Comparison of ENCODE assay signal across 1 cellular context in the genomic region with DNA sequence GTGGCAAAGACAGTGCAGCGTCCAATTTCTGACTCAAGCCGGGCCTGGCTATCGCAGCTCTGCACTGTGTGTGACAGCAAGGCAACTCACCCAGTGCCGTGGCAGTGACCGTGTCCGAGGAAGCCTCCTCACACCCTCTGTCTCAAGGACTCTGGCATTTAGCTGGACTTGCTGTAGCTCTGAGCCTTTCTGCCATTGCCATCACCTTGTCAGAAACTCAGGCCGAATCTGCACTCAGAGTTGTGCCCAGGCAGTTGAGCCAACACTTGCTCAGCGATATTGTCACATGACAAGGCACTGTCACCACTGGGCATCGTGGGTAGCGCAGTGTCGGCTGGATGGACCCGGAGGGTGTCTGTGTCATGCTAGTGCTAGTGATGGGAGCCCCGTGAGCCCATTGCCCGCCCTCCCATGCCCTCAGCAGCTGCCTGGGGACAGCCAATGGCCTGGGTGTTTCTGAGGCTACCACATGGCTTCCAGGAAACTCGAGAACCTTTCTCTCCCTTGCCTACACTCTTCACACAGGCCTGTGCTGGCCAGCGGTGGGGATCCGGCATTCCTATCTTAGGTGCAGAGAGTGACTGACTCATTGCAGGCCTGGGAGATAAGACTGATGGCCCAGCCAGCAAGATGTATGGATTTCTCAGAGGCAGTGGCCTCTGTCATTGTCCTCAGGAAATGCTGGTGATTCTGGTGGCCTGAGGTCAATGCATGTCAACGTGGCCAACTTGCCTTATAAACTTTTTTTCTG.
TF ChIP-seq lines count a peak whose summit lies in the region.

No MANE protein-coding gene starts in this region.

TF ChIP-seq in K562, 482 proteins besides CTCF, POLR2A, EP300 and RAD21 (continued from another document and continues in another):
- TF ChIP-seq, protein P1, sequence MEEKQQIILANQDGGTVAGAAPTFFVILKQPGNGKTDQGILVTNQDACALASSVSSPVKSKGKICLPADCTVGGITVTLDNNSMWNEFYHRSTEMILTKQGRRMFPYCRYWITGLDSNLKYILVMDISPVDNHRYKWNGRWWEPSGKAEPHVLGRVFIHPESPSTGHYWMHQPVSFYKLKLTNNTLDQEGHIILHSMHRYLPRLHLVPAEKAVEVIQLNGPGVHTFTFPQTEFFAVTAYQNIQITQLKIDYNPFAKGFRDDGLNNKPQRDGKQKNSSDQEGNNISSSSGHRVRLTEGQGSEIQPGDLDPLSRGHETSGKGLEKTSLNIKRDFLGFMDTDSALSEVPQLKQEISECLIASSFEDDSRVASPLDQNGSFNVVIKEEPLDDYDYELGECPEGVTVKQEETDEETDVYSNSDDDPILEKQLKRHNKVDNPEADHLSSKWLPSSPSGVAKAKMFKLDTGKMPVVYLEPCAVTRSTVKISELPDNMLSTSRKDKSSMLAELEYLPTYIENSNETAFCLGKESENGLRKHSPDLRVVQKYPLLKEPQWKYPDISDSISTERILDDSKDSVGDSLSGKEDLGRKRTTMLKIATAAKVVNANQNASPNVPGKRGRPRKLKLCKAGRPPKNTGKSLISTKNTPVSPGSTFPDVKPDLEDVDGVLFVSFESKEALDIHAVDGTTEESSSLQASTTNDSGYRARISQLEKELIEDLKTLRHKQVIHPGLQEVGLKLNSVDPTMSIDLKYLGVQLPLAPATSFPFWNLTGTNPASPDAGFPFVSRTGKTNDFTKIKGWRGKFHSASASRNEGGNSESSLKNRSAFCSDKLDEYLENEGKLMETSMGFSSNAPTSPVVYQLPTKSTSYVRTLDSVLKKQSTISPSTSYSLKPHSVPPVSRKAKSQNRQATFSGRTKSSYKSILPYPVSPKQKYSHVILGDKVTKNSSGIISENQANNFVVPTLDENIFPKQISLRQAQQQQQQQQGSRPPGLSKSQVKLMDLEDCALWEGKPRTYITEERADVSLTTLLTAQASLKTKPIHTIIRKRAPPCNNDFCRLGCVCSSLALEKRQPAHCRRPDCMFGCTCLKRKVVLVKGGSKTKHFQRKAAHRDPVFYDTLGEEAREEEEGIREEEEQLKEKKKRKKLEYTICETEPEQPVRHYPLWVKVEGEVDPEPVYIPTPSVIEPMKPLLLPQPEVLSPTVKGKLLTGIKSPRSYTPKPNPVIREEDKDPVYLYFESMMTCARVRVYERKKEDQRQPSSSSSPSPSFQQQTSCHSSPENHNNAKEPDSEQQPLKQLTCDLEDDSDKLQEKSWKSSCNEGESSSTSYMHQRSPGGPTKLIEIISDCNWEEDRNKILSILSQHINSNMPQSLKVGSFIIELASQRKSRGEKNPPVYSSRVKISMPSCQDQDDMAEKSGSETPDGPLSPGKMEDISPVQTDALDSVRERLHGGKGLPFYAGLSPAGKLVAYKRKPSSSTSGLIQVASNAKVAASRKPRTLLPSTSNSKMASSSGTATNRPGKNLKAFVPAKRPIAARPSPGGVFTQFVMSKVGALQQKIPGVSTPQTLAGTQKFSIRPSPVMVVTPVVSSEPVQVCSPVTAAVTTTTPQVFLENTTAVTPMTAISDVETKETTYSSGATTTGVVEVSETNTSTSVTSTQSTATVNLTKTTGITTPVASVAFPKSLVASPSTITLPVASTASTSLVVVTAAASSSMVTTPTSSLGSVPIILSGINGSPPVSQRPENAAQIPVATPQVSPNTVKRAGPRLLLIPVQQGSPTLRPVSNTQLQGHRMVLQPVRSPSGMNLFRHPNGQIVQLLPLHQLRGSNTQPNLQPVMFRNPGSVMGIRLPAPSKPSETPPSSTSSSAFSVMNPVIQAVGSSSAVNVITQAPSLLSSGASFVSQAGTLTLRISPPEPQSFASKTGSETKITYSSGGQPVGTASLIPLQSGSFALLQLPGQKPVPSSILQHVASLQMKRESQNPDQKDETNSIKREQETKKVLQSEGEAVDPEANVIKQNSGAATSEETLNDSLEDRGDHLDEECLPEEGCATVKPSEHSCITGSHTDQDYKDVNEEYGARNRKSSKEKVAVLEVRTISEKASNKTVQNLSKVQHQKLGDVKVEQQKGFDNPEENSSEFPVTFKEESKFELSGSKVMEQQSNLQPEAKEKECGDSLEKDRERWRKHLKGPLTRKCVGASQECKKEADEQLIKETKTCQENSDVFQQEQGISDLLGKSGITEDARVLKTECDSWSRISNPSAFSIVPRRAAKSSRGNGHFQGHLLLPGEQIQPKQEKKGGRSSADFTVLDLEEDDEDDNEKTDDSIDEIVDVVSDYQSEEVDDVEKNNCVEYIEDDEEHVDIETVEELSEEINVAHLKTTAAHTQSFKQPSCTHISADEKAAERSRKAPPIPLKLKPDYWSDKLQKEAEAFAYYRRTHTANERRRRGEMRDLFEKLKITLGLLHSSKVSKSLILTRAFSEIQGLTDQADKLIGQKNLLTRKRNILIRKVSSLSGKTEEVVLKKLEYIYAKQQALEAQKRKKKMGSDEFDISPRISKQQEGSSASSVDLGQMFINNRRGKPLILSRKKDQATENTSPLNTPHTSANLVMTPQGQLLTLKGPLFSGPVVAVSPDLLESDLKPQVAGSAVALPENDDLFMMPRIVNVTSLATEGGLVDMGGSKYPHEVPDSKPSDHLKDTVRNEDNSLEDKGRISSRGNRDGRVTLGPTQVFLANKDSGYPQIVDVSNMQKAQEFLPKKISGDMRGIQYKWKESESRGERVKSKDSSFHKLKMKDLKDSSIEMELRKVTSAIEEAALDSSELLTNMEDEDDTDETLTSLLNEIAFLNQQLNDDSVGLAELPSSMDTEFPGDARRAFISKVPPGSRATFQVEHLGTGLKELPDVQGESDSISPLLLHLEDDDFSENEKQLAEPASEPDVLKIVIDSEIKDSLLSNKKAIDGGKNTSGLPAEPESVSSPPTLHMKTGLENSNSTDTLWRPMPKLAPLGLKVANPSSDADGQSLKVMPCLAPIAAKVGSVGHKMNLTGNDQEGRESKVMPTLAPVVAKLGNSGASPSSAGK (IDR thresholded peaks at IDR 0.05), result peak; percentile 98
- TF ChIP-seq CTBP1 (IDR thresholded peaks at IDR 0.05; ENCODE audit: borderline replicate concordance), result peak; percentile 87; the same call in 1 of the 2 replicates
- peak; percentile 86 for TF ChIP-seq CBFA2T2 (conservative IDR thresholded peaks at IDR 0.05)
- peak; percentile 82 for TF ChIP-seq POLR2AphosphoS5 (IDR thresholded peaks at IDR 0.05; ENCODE audit: control insufficient read depth, insufficient read depth, low read depth, low read length)
- peak; percentile 74 for TF ChIP-seq CXXC5 (CRISPR knock-in tag; IDR thresholded peaks at IDR 0.05)
- 0 out of 2 replicates have a peak, but pooled peaks have one; percentile 47 for TF ChIP-seq ZNF445 (CRISPR knock-in tag; IDR thresholded peaks at IDR 0.05; ENCODE audit: low read depth)
- TF ChIP-seq ZNF764 (CRISPR knock-in tag; IDR thresholded peaks at IDR 0.05; ENCODE audit: low read depth), result no peak
- no peak for TF ChIP-seq ZNF217 (CRISPR knock-in tag; IDR thresholded peaks at IDR 0.05)
- no peak for TF ChIP-seq ZNF830 (CRISPR knock-in tag; IDR thresholded peaks at IDR 0.05)
- TF ChIP-seq SRSF9 (IDR thresholded peaks at IDR 0.05; ENCODE audit: borderline replicate concordance, low read depth, low read length), result no peak
- TF ChIP-seq HDAC1 (IDR thresholded peaks at IDR 0.05), result peak in 1 of 2 experiments; percentile 82; a peak in 2 of 4 replicates
- peak; percentile 37 to 69; a peak in 2 of 4 replicates for TF ChIP-seq TEAD1 (CRISPR knock-in tag; IDR thresholded peaks at IDR 0.05)
- TF ChIP-seq, protein P2, sequence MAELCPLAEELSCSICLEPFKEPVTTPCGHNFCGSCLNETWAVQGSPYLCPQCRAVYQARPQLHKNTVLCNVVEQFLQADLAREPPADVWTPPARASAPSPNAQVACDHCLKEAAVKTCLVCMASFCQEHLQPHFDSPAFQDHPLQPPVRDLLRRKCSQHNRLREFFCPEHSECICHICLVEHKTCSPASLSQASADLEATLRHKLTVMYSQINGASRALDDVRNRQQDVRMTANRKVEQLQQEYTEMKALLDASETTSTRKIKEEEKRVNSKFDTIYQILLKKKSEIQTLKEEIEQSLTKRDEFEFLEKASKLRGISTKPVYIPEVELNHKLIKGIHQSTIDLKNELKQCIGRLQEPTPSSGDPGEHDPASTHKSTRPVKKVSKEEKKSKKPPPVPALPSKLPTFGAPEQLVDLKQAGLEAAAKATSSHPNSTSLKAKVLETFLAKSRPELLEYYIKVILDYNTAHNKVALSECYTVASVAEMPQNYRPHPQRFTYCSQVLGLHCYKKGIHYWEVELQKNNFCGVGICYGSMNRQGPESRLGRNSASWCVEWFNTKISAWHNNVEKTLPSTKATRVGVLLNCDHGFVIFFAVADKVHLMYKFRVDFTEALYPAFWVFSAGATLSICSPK (IDR thresholded peaks at IDR 0.05; ENCODE audit: borderline replicate concordance), result no peak
- 0 out of 2 replicates have a peak, but pooled peaks have one; percentile 72 for TF ChIP-seq ATF7 (IDR thresholded peaks at IDR 0.05)
- TF ChIP-seq JUNB (CRISPR knock-in tag; conservative IDR thresholded peaks at IDR 0.05), result no peak
- no peak for TF ChIP-seq TARDBP (IDR thresholded peaks at IDR 0.05)
- TF ChIP-seq POLR2G (IDR thresholded peaks at IDR 0.05; ENCODE audit: low read depth, low read length), result peak; percentile 66
- TF ChIP-seq MED1 (CRISPR knock-in tag; IDR thresholded peaks at IDR 0.05; ENCODE audit: borderline replicate concordance), result no peak
- TF ChIP-seq KDM5B (IDR thresholded peaks at IDR 0.05; ENCODE audit: insufficient replicate concordance, low read depth, low read length), result peak; percentile 59
- TF ChIP-seq NFRKB (IDR thresholded peaks at IDR 0.05; ENCODE audit: low read depth), result no peak; the same call in none of the 2 replicates
- TF ChIP-seq, protein P3, sequence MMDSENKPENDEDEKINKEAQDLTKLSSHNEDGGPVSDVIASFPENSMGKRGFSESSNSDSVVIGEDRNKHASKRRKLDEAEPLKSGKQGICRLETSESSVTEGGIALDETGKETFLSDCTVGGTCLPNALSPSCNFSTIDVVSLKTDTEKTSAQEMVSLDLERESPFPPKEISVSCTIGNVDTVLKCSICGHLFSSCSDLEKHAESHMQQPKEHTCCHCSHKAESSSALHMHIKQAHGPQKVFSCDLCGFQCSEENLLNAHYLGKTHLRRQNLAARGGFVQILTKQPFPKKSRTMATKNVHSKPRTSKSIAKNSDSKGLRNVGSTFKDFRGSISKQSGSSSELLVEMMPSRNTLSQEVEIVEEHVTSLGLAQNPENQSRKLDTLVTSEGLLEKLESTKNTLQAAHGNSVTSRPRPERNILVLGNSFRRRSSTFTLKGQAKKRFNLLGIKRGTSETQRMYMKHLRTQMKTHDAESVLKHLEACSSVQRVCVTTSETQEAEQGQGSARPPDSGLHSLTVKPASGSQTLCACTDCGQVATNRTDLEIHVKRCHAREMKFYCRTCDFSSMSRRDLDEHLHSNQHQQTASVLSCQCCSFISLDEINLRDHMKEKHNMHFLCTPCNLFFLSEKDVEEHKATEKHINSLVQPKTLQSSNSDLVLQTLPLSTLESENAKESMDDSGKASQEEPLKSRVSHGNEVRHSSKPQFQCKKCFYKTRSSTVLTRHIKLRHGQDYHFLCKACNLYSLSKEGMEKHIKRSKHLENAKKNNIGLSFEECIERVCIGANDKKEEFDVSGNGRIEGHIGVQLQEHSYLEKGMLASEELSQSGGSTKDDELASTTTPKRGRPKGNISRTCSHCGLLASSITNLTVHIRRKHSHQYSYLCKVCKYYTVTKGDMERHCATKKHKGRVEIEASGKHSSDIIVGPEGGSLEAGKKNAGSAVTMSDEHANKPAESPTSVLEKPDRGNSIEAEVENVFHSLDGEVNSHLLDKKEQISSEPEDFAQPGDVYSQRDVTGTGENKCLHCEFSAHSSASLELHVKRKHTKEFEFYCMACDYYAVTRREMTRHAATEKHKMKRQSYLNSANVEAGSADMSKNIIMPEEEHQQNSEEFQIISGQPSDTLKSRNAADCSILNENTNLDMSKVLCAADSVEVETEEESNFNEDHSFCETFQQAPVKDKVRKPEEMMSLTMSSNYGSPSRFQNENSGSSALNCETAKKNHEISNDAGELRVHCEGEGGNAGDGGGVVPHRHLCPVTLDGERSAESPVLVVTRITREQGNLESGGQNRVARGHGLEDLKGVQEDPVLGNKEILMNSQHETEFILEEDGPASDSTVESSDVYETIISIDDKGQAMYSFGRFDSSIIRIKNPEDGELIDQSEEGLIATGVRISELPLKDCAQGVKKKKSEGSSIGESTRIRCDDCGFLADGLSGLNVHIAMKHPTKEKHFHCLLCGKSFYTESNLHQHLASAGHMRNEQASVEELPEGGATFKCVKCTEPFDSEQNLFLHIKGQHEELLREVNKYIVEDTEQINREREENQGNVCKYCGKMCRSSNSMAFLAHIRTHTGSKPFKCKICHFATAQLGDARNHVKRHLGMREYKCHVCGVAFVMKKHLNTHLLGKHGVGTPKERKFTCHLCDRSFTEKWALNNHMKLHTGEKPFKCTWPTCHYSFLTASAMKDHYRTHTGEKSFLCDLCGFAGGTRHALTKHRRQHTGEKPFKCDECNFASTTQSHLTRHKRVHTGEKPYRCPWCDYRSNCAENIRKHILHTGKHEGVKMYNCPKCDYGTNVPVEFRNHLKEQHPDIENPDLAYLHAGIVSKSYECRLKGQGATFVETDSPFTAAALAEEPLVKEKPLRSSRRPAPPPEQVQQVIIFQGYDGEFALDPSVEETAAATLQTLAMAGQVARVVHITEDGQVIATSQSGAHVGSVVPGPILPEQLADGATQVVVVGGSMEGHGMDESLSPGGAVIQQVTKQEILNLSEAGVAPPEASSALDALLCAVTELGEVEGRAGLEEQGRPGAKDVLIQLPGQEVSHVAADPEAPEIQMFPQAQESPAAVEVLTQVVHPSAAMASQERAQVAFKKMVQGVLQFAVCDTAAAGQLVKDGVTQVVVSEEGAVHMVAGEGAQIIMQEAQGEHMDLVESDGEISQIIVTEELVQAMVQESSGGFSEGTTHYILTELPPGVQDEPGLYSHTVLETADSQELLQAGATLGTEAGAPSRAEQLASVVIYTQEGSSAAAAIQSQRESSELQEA (IDR thresholded peaks at IDR 0.05; ENCODE audit: low read depth), result no peak
- TF ChIP-seq TBP (optimal IDR thresholded peaks at IDR 0.05; ENCODE audit: low read depth, low read length), result no peak
- TF ChIP-seq, protein P4, sequence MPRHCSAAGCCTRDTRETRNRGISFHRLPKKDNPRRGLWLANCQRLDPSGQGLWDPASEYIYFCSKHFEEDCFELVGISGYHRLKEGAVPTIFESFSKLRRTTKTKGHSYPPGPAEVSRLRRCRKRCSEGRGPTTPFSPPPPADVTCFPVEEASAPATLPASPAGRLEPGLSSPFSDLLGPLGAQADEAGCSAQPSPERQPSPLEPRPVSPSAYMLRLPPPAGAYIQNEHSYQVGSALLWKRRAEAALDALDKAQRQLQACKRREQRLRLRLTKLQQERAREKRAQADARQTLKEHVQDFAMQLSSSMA (CRISPR knock-in tag; IDR thresholded peaks at IDR 0.05), result no peak
- TF ChIP-seq FOXJ3 (CRISPR knock-in tag; IDR thresholded peaks at IDR 0.05), result no peak
- TF ChIP-seq ZNF133 (CRISPR knock-in tag; IDR thresholded peaks at IDR 0.05), result 0 out of 2 replicates have a peak, but pooled peaks have one; percentile 40
- TF ChIP-seq HNRNPK (IDR thresholded peaks at IDR 0.05; ENCODE audit: low read depth, low read length, poor library complexity, severe bottlenecking), result no peak
